In the genomic region with DNA sequence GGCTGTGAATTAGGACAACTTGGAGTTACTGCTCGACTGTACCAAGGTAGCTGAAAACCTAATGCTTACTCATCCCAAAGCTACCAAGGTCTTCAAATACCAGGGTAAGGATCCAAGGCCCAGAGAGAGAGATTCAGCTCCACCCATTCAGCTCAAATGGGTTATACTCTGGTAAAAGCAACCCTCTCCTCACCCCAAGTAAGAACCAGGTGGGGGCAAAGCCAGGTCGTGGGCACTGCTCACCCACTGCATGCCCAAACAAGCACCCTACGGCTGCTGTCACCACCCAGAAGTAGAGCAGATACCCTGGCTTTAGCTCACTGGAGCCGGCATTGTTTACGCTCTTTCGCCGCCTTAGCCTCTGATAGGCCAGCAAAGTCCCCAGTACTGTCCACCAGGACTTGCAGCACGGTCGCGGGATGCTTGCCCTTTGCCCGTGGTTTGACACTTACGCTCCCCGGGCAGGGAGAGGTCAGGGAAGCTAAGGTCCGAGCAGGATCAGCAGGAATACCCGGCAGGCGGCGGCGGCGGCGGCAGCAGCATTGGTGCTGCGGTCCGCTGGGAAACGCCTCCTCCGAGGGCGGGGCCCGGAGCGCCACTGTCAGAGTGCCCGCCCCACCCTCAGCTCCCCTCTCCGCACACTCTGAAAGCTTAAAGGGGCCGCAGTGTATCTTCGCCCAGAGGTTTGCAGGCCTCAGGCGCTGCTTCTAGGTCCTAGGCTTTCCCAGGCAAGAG, we compare ENCODE assay signal across 7 cellular contexts. TPM values are rescaled to one million over a fixed set of nuclear protein-coding genes. Genes with fewer than 3 reads are reported as not detected.
DNase-seq lines count a peak whose midpoint lies in the region; ATAC-seq and TF ChIP-seq lines count a peak whose summit lies in the region.

No MANE protein-coding gene starts in this region.

- H3K4me3 Mint-ChIP-seq in mesothelial cell of epicardium: peak overlapping the region; percentile 85

- no peaks in the 10 kb centered on the region for H3K36me3 Mint-ChIP-seq in mesothelial cell of epicardium

- no peaks in the 10 kb centered on the region for H3K9me3 Mint-ChIP-seq in mesothelial cell of epicardium

- ATAC-seq in GM18517 (IDR thresholded peaks at IDR 0.05; ENCODE audit: unreplicated experiment): peak; percentile 72
- ATAC-seq in HG02943 (IDR thresholded peaks at IDR 0.05; ENCODE audit: low read depth, unreplicated experiment): peak; percentile 91

- no peaks in the 10 kb centered on the region for H3K27me3 Mint-ChIP-seq in mesothelial cell of epicardium (ENCODE audit: low read depth)

- peak; percentile 79 for DNase-seq in NCI-H748 (lab: John Stamatoyannopoulos, UW; ENCODE audit: unreplicated experiment)
- DNase-seq in activated T-cell treated with anti-CD3 and anti-CD28 coated beads for 1 hour (ENCODE audit: low read depth): peak; percentile 56
- peak; percentile 29 for DNase-seq in epidermal melanocyte (ENCODE audit: insufficient read length, low spot score)
- DNase-seq in mesothelial cell of epicardium (ENCODE audit: low spot score in 2 of 2, unreplicated experiment in 2 of 2): peak; percentile 63 to 79
- peak; percentile 39 to 44 for DNase-seq in stimulated activated CD8-positive, alpha-beta memory T cell treated with anti-CD3 and anti-CD28 coated beads, Interleukin-15, amount 100 ng/mL, for 4 hours (ENCODE audit: low read depth in 2 of 2)

- peak overlapping the region; percentile 87 for H3K27ac Mint-ChIP-seq in mesothelial cell of epicardium

- TF ChIP-seq CTCF in mesothelial cell of epicardium (IDR thresholded peaks at IDR 0.05; ENCODE audit: unreplicated experiment): no peak

- H3K4me1 Mint-ChIP-seq in mesothelial cell of epicardium: peaks cover 29% of the 10 kb centered on the region

RNA-seq across cellular contexts. Expression of a gene that starts 19.6 kb away (rescaled TPM):
- 115 to 125 TPM (median 120 TPM) in 3 replicates for total RNA-seq in mesothelial cell of epicardium

Comparison
In these comparisons a context has a peak if more than half of its experiments do, and no peak if none do; other contexts are left out.
1. Peak in every context shown above with its lines: DNase-seq and ATAC-seq.
2. DNase-seq: peak in every context shown above with its lines; median percentile 79 in NCI-H748; 71 in mesothelial cell of epicardium; 56 in activated T-cell treated with anti-CD3 and anti-CD28 coated beads for 1 hour; 42 in stimulated activated CD8-positive, alpha-beta memory T cell treated with anti-CD3 and anti-CD28 coated beads, Interleukin-15, amount 100 ng/mL, for 4 hours; 29 in epidermal melanocyte.